1 cellular context compared by ENCODE assay signal in the genomic region with DNA sequence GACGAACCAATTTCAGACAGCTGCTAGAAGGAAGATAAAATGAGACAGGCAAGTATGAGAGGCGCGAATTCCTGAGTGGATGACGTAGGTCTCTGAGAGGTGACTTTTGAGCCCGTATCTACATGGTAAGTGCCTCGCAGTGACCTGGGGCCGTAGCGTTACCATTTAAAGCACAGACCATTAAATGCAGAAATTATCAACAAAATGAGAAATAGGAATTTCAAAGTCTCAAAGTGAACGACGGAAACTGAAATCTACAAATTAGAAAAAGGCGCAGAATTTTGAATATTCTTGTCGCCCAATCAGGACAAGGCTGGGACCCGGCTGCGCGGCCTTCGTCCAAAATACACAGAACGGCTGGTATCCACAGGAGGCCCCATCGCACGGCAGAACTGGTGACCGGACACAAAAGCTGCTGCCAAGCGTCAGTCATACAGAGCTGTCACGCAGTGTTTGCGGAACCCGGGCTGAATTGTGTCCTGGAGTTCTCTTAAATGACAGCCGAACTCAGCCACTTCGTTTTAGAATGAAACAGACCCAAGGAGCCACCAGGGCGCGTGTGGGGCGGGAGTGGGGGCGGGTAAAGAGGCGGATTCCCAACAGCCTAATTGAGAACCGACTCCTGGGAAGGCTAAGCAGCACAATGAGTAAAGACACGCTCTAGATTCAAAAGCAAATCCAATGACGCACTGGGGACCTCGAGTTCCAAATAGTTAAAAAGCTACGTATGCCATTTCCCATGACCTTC.
TF ChIP-seq lines count a peak whose summit lies in the region.

No MANE protein-coding gene starts in this region.

TF ChIP-seq in H1, 55 proteins besides CTCF, POLR2A, EP300 and RAD21:
- TF ChIP-seq CBX8 (IDR thresholded peaks at IDR 0.05; ENCODE audit: borderline replicate concordance, low read depth, low read length) (no peak), CHD2 (IDR thresholded peaks at IDR 0.05; ENCODE audit: low read length) (peak; percentile 20; the same call in 1 of the 2 replicates), SAP30 (IDR thresholded peaks at IDR 0.05; ENCODE audit: insufficient read depth, insufficient replicate concordance, low read length) (peak; percentile 97), KDM4A (IDR thresholded peaks at IDR 0.05; ENCODE audit: low read depth, low read length, severe bottlenecking) (peak; percentile 16), RNF2 (IDR thresholded peaks at IDR 0.05; ENCODE audit: borderline replicate concordance, low read depth, low read length, missing control alignments, poor library complexity, severe bottlenecking) (no peak), SP4 (IDR thresholded peaks at IDR 0.05; ENCODE audit: low read length) (peak; percentile 87), CHD1 (IDR thresholded peaks at IDR 0.05; ENCODE audit: low read depth, low read length) (peak; percentile 63; the same call in 1 of the 2 replicates), TEAD4 (IDR thresholded peaks at IDR 0.05; ENCODE audit: low read depth, low read length) (peak; percentile 24; the same call in 1 of the 2 replicates), YY1 (IDR thresholded peaks at IDR 0.05; ENCODE audit: low read depth, low read length) (no peak), NRF1 (IDR thresholded peaks at IDR 0.05; ENCODE audit: low read depth, low read length) (peak; percentile 15; the same call in 1 of the 2 replicates), RBBP5 (IDR thresholded peaks at IDR 0.05; ENCODE audit: borderline replicate concordance, low read depth, low read length) (no peak), GTF2F1 (IDR thresholded peaks at IDR 0.05; ENCODE audit: borderline replicate concordance, low read depth, low read length) (no peak), PHF8 (conservative IDR thresholded peaks at IDR 0.05; ENCODE audit: low read depth, low read length) (0 out of 2 replicates have a peak, but pooled peaks have one; percentile 4), TBP (IDR thresholded peaks at IDR 0.05; ENCODE audit: low read depth, low read length) (no peak; the same call in 1 of the 2 replicates), HDAC6 (IDR thresholded peaks at IDR 0.05; ENCODE audit: low read depth, low read length) (no peak), SP2 (IDR thresholded peaks at IDR 0.05; ENCODE audit: low read length) (no peak), ZNF274 (IDR thresholded peaks at IDR 0.05; ENCODE audit: borderline replicate concordance, extremely low read depth, low read length) (no peak), RFX5 (IDR thresholded peaks at IDR 0.05; ENCODE audit: borderline replicate concordance, low read depth, low read length) (no peak), SIN3A (conservative IDR thresholded peaks at IDR 0.05 in 1 of 2, IDR thresholded peaks at IDR 0.05 in 1 of 2; ENCODE audit: low read depth in 1 of 2, low read length in 2 of 2) (peak; percentile 75 to 91; a peak in 3 of 4 replicates), CBX5 (IDR thresholded peaks at IDR 0.05; ENCODE audit: low read depth, low read length) (no peak), BRCA1 (IDR thresholded peaks at IDR 0.05; ENCODE audit: low read depth, low read length) (no peak), FOSL1 (IDR thresholded peaks at IDR 0.05; ENCODE audit: insufficient read depth, low read depth, low read length) (no peak), ASH2L (IDR thresholded peaks at IDR 0.05; ENCODE audit: low read length) (peak; percentile 16), CREB1 (IDR thresholded peaks at IDR 0.05) (0 out of 2 replicates have a peak, but pooled peaks have one; percentile 14), TAF7 (optimal IDR thresholded peaks at IDR 0.05; ENCODE audit: borderline replicate concordance, low read depth, low read length) (peak; percentile 41), POLR2AphosphoS5 (IDR thresholded peaks at IDR 0.05; ENCODE audit: low read depth, low read length) (peak; percentile 96), BACH1 (IDR thresholded peaks at IDR 0.05; ENCODE audit: low read length) (no peak)
- TF ChIP-seq, protein P1, sequence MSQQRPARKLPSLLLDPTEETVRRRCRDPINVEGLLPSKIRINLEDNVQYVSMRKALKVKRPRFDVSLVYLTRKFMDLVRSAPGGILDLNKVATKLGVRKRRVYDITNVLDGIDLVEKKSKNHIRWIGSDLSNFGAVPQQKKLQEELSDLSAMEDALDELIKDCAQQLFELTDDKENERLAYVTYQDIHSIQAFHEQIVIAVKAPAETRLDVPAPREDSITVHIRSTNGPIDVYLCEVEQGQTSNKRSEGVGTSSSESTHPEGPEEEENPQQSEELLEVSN (IDR thresholded peaks at IDR 0.05) = no peak
- TF ChIP-seq, protein P2, sequence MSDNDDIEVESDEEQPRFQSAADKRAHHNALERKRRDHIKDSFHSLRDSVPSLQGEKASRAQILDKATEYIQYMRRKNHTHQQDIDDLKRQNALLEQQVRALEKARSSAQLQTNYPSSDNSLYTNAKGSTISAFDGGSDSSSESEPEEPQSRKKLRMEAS (IDR thresholded peaks at IDR 0.05) = peak; percentile 17; the same call in 1 of the 2 replicates
- TF ChIP-seq, protein P3, sequence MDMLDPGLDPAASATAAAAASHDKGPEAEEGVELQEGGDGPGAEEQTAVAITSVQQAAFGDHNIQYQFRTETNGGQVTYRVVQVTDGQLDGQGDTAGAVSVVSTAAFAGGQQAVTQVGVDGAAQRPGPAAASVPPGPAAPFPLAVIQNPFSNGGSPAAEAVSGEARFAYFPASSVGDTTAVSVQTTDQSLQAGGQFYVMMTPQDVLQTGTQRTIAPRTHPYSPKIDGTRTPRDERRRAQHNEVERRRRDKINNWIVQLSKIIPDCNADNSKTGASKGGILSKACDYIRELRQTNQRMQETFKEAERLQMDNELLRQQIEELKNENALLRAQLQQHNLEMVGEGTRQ (IDR thresholded peaks at IDR 0.05; ENCODE audit: low read length) = no peak; the same call in 1 of the 2 replicates
- TF ChIP-seq, protein P4, sequence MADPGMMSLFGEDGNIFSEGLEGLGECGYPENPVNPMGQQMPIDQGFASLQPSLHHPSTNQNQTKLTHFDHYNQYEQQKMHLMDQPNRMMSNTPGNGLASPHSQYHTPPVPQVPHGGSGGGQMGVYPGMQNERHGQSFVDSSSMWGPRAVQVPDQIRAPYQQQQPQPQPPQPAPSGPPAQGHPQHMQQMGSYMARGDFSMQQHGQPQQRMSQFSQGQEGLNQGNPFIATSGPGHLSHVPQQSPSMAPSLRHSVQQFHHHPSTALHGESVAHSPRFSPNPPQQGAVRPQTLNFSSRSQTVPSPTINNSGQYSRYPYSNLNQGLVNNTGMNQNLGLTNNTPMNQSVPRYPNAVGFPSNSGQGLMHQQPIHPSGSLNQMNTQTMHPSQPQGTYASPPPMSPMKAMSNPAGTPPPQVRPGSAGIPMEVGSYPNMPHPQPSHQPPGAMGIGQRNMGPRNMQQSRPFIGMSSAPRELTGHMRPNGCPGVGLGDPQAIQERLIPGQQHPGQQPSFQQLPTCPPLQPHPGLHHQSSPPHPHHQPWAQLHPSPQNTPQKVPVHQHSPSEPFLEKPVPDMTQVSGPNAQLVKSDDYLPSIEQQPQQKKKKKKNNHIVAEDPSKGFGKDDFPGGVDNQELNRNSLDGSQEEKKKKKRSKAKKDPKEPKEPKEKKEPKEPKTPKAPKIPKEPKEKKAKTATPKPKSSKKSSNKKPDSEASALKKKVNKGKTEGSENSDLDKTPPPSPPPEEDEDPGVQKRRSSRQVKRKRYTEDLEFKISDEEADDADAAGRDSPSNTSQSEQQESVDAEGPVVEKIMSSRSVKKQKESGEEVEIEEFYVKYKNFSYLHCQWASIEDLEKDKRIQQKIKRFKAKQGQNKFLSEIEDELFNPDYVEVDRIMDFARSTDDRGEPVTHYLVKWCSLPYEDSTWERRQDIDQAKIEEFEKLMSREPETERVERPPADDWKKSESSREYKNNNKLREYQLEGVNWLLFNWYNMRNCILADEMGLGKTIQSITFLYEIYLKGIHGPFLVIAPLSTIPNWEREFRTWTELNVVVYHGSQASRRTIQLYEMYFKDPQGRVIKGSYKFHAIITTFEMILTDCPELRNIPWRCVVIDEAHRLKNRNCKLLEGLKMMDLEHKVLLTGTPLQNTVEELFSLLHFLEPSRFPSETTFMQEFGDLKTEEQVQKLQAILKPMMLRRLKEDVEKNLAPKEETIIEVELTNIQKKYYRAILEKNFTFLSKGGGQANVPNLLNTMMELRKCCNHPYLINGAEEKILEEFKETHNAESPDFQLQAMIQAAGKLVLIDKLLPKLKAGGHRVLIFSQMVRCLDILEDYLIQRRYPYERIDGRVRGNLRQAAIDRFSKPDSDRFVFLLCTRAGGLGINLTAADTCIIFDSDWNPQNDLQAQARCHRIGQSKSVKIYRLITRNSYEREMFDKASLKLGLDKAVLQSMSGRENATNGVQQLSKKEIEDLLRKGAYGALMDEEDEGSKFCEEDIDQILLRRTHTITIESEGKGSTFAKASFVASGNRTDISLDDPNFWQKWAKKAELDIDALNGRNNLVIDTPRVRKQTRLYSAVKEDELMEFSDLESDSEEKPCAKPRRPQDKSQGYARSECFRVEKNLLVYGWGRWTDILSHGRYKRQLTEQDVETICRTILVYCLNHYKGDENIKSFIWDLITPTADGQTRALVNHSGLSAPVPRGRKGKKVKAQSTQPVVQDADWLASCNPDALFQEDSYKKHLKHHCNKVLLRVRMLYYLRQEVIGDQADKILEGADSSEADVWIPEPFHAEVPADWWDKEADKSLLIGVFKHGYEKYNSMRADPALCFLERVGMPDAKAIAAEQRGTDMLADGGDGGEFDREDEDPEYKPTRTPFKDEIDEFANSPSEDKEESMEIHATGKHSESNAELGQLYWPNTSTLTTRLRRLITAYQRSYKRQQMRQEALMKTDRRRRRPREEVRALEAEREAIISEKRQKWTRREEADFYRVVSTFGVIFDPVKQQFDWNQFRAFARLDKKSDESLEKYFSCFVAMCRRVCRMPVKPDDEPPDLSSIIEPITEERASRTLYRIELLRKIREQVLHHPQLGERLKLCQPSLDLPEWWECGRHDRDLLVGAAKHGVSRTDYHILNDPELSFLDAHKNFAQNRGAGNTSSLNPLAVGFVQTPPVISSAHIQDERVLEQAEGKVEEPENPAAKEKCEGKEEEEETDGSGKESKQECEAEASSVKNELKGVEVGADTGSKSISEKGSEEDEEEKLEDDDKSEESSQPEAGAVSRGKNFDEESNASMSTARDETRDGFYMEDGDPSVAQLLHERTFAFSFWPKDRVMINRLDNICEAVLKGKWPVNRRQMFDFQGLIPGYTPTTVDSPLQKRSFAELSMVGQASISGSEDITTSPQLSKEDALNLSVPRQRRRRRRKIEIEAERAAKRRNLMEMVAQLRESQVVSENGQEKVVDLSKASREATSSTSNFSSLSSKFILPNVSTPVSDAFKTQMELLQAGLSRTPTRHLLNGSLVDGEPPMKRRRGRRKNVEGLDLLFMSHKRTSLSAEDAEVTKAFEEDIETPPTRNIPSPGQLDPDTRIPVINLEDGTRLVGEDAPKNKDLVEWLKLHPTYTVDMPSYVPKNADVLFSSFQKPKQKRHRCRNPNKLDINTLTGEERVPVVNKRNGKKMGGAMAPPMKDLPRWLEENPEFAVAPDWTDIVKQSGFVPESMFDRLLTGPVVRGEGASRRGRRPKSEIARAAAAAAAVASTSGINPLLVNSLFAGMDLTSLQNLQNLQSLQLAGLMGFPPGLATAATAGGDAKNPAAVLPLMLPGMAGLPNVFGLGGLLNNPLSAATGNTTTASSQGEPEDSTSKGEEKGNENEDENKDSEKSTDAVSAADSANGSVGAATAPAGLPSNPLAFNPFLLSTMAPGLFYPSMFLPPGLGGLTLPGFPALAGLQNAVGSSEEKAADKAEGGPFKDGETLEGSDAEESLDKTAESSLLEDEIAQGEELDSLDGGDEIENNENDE (IDR thresholded peaks at IDR 0.05; ENCODE audit: insufficient replicate concordance, low read length) = no peak
TF ChIP-seq in H1: peak in this region for 14.
